ENCODE assay signal across 20 cellular contexts in the genomic region with DNA sequence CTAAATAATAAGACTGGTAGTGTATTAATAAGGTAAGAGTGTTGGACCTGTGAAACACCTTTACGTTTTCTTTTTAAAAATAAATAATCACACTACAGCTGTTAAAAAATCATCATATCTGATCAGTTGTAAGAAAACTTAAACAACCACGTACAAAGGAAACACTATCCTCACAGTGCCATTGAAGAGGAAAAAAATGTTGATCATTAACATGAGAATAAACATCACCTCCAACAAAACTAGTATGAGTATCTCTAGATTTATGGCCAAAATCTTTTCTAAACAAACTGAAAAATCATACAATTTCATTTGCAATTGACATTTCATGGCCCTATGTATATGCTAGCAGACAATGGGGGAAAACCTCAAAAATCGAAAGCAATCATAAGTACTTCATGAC. TPM values are rescaled to one million over a fixed set of nuclear protein-coding genes. Genes with fewer than 3 reads are reported as not detected.
"Had no signal": no experiment of that assay in that cellular context is flagged by ENCODE, and none has a peak within 500 bp of the region (broad histone marks: within the 10 kb centered on the region; RNA-seq: fewer than 3 reads in every experiment).

No MANE protein-coding gene starts in this region.

- H2AFZ ChIP-seq: parathyroid adenoma had no signal

- H3K27me3 ChIP-seq: body of pancreas, foreskin keratinocyte, upper lobe of left lung had no signal

- DNase-seq: activated CD4-positive, alpha-beta memory T cell treated with anti-CD3 and anti-CD28 coated beads, Interleukin-2, amount 10 ng/mL, durations not matched to agents 7 days and 5 days; activated CD4-positive, alpha-beta T cell treated with anti-CD3 and anti-CD28 coated beads for 48 hours; activated effector memory CD4-positive, alpha-beta T cell treated with Interleukin-2 at 50 U/mL for 16 hours; activated T-cell treated with anti-CD3 and anti-CD28 coated beads, Interleukin-2, amount 50 U/mL, for 72 hours; anterior cingulate cortex; body of pancreas; effector CD8-positive, alpha-beta T cell; hippocampal formation; left ventricle myocardium superior; midbrain; nucleus accumbens; right cardiac atrium; stimulated activated CD4-positive, alpha-beta T cell treated with anti-CD3 and anti-CD28 coated beads, Interleukin-12 subunit alpha, Interleukin-12 subunit beta, amount 100 ng/mL, for 4 hours; stimulated activated CD4-positive, alpha-beta T cell treated with anti-CD3 and anti-CD28 coated beads, Interleukin-4, amount 100 ng/mL, for 4 hours; stimulated activated naive CD8-positive, alpha-beta T cell treated with anti-CD3 and anti-CD28 coated beads, Interleukin-15, Interleukin-2, amounts not matched to agents 100 U/mL and 50 U/mL, for 24 hours; upper lobe of left lung had no signal

- H3K9ac ChIP-seq: parathyroid adenoma had no signal

- H3K27ac ChIP-seq: body of pancreas, foreskin keratinocyte, parathyroid adenoma, upper lobe of left lung had no signal

- H3K4me1 ChIP-seq: body of pancreas, foreskin keratinocyte, parathyroid adenoma, upper lobe of left lung had no signal

- H3K4me3 ChIP-seq: body of pancreas, upper lobe of left lung had no signal

- H3K9me3 ChIP-seq: body of pancreas, upper lobe of left lung had no signal

- ATAC-seq: activated T-cell treated with anti-CD3 and anti-CD28 coated beads, Interleukin-2, amount 50 U/mL, for 72 hours; body of pancreas; foreskin keratinocyte; left ventricle myocardium superior; natural killer cell treated with Interleukin-12 subunit alpha and Interleukin-12 subunit beta and Interleukin-15 and Interleukin-18, amount 100 ng/mL, for 72 hours; right cardiac atrium; stimulated activated naive CD8-positive, alpha-beta T cell treated with anti-CD3 and anti-CD28 coated beads, Interleukin-15, Interleukin-2, amounts not matched to agents 100 U/mL and 50 U/mL, for 24 hours had no signal

- H3K36me3 ChIP-seq: upper lobe of left lung had no signal

RNA-seq across cellular contexts. Expression of gene EYS, which starts 0.6 kb away (rescaled TPM):
- polyA plus RNA-seq: esophagus had no signal
